Comparison of ENCODE assay signal across 1 cellular context in the genomic region with DNA sequence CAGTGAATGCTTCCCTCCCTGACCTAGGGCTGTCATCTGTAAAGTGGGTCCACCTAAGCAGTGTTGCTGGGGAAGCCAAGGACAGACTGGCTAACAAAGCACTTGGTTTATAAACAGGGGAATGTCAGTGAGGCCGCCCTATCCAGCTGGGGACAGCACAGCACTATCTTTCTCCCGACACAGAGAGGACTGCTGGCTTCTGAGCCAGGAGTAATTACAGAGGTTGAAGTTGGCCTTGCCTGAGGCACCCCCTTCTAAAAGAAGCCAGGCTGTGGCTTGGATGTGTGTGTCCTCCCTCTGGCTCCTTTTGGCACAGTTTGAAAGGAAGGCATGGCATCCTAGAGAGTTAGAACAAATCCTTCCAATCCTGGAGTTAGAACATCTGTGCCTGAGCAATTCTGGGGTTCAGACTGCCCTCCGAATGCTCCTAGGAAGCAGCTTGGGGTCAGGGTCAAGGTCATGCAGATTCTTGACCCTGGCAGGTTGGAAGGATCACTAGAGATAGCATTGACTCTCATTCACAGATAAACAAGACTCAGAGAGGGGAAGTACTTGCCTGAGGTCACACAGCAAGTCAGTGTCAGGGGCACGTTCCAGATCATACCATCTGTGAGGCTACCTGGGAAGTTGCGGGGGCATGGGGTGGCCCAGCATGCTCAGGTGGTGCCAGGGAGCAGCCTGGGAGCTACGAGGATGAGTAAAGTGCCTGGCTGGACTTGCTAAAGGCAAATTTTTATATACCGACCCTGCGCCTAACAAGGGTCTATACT.
TF ChIP-seq lines count a peak whose summit lies in the region.

No MANE protein-coding gene starts in this region.

TF ChIP-seq in K562, 482 proteins besides CTCF, POLR2A, EP300 and RAD21 (continued from another document):
- TF ChIP-seq FUS (optimal IDR thresholded peaks at IDR 0.05; ENCODE audit: low read depth, low read length) (no peak), ZFP36 (IDR thresholded peaks at IDR 0.05; ENCODE audit: low read depth, low read length, partially characterized antibody) (peak; percentile 71), PHF8 (IDR thresholded peaks at IDR 0.05; ENCODE audit: borderline replicate concordance, low read length) (no peak), PRMT5 (CRISPR knock-in tag; IDR thresholded peaks at IDR 0.05) (no peak), CHD4 (IDR thresholded peaks at IDR 0.05; ENCODE audit: insufficient read depth, insufficient replicate concordance, low read depth, low read length, poor library complexity, severe bottlenecking) (peak; percentile 7), GATAD2B (IDR thresholded peaks at IDR 0.05; ENCODE audit: borderline replicate concordance) (no peak), GTF2F1 (IDR thresholded peaks at IDR 0.05; ENCODE audit: low read depth, low read length) (no peak), GATA2 (CRISPR knock-in tag; IDR thresholded peaks at IDR 0.05) (no peak), HMGN3 (IDR thresholded peaks at IDR 0.05; ENCODE audit: borderline replicate concordance, extremely low read depth, insufficient read length, low read depth, low read length) (no peak), FOXA3 (CRISPR knock-in tag; conservative IDR thresholded peaks at IDR 0.05 in 1 of 2, IDR thresholded peaks at IDR 0.05 in 1 of 2) (no peak), HNRNPUL1 (IDR thresholded peaks at IDR 0.05; ENCODE audit: low read length) (no peak), CEBPG (CRISPR knock-in tag; IDR thresholded peaks at IDR 0.05) (no peak), CEBPG (tag; conservative IDR thresholded peaks at IDR 0.05 in 1 of 2, IDR thresholded peaks at IDR 0.05 in 1 of 2) (no peak), SIN3A (IDR thresholded peaks at IDR 0.05; ENCODE audit: borderline replicate concordance in 2 of 2, control insufficient read depth in 1 of 2, low read depth in 2 of 2, low read length in 2 of 2) (no peak), FOXM1 (IDR thresholded peaks at IDR 0.05; ENCODE audit: low read depth) (no peak), FOXM1 (CRISPR knock-in tag; IDR thresholded peaks at IDR 0.05; ENCODE audit: low read depth) (no peak), TOE1 (IDR thresholded peaks at IDR 0.05; ENCODE audit: borderline replicate concordance) (no peak), TOE1 (CRISPR knock-in tag; IDR thresholded peaks at IDR 0.05; ENCODE audit: borderline replicate concordance, low read depth) (no peak), BCOR (IDR thresholded peaks at IDR 0.05) (peak; percentile 48; the same call in 1 of the 2 replicates), POU5F1 (IDR thresholded peaks at IDR 0.05; ENCODE audit: borderline replicate concordance, low read depth, low read length, partially characterized antibody) (no peak)
- TF ChIP-seq, protein P1, sequence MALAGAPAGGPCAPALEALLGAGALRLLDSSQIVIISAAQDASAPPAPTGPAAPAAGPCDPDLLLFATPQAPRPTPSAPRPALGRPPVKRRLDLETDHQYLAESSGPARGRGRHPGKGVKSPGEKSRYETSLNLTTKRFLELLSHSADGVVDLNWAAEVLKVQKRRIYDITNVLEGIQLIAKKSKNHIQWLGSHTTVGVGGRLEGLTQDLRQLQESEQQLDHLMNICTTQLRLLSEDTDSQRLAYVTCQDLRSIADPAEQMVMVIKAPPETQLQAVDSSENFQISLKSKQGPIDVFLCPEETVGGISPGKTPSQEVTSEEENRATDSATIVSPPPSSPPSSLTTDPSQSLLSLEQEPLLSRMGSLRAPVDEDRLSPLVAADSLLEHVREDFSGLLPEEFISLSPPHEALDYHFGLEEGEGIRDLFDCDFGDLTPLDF (CRISPR knock-in tag; IDR thresholded peaks at IDR 0.05), result no peak
- TF ChIP-seq, protein P2, sequence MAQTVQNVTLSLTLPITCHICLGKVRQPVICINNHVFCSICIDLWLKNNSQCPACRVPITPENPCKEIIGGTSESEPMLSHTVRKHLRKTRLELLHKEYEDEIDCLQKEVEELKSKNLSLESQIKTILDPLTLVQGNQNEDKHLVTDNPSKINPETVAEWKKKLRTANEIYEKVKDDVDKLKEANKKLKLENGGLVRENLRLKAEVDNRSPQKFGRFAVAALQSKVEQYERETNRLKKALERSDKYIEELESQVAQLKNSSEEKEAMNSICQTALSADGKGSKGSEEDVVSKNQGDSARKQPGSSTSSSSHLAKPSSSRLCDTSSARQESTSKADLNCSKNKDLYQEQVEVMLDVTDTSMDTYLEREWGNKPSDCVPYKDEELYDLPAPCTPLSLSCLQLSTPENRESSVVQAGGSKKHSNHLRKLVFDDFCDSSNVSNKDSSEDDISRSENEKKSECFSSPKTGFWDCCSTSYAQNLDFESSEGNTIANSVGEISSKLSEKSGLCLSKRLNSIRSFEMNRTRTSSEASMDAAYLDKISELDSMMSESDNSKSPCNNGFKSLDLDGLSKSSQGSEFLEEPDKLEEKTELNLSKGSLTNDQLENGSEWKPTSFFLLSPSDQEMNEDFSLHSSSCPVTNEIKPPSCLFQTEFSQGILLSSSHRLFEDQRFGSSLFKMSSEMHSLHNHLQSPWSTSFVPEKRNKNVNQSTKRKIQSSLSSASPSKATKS (CRISPR knock-in tag; IDR thresholded peaks at IDR 0.05), result no peak
- TF ChIP-seq, protein P3, sequence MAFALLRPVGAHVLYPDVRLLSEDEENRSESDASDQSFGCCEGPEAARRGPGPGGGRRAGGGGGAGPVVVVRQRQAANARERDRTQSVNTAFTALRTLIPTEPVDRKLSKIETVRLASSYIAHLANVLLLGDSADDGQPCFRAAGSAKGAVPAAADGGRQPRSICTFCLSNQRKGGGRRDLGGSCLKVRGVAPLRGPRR (CRISPR knock-in tag; IDR thresholded peaks at IDR 0.05), result no peak
- TF ChIP-seq, protein P4, sequence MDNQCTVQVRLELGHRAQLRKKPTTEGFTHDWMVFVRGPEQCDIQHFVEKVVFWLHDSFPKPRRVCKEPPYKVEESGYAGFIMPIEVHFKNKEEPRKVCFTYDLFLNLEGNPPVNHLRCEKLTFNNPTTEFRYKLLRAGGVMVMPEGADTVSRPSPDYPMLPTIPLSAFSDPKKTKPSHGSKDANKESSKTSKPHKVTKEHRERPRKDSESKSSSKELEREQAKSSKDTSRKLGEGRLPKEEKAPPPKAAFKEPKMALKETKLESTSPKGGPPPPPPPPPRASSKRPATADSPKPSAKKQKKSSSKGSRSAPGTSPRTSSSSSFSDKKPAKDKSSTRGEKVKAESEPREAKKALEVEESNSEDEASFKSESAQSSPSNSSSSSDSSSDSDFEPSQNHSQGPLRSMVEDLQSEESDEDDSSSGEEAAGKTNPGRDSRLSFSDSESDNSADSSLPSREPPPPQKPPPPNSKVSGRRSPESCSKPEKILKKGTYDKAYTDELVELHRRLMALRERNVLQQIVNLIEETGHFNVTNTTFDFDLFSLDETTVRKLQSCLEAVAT (IDR thresholded peaks at IDR 0.05), result no peak
